In genomic region chr6:168356872-168357271, GRCh38 we compare ENCODE assay signal across 7 cellular contexts. TPM values are rescaled to one million over a fixed set of nuclear protein-coding genes. Genes with fewer than 3 reads are reported as not detected.
"Had no signal": no experiment of that assay in that cellular context is flagged by ENCODE, and none has a peak within 500 bp of the region (broad histone marks: within the 10 kb centered on the region; RNA-seq: fewer than 3 reads in every experiment).

No MANE protein-coding gene starts in this region.

RNA-seq across cellular contexts. Expression of gene DACT2, which starts 37.3 kb away (rescaled TPM):
- total RNA-seq: activated B cell treated with CpG ODN at 0.5 μM for 24 hours; activated CD4-positive, alpha-beta memory T cell treated with anti-CD3 and anti-CD28 coated beads for 36 hours; activated CD8-positive, alpha-beta memory T cell treated with anti-CD3 and anti-CD28 coated beads for 36 hours; activated CD8-positive, alpha-beta T cell treated with anti-CD3 and anti-CD28 coated beads for 36 hours; activated CD8-positive, alpha-beta T cell treated with anti-CD3 and anti-CD28 coated beads, Interleukin-2, amount 10 ng/mL, durations not matched to agents 7 days and 5 days; T-cell; T-helper 17 cell had no signal
